Comparison of ENCODE assay signal across 8 cellular contexts in the genomic region with DNA sequence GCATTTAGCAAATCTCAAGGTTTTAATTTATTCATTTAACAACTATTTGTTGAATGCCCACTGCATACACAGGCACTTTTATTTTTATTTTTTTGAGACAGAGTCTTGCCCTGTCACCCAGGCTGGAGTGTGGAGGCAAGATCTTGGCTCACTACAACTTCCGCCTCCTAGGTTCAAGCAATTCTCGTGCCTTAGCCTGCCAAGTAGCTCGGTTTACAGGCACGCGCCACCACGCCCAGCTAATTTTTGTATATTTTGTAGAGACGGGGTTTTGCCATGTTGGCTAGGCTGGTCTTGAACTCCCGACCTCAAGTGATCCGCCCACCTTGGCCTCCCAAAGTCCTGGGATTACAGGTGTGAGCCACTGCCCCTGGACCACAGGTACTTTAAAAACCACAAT.
DNase-seq lines count a peak whose midpoint lies in the region; ATAC-seq, FAIRE-seq and TF ChIP-seq lines count a peak whose summit lies in the region.
"Not testable (repeated sequence)": the region's sequence is repeated elsewhere in the genome, so short reads cannot be mapped to it uniquely, and the experiment has no call there.

No MANE protein-coding gene starts in this region.

- not testable (repeated sequence) for H3K9me3 Mint-ChIP-seq in chondrocyte (ENCODE audit: low read depth)

- TF ChIP-seq POLR2A in endothelial cell of umbilical vein (IDR thresholded peaks at IDR 0.05; ENCODE audit: low read depth, low read length); sigmoid colon (IDR thresholded peaks at IDR 0.05): not testable (repeated sequence)

- not testable (repeated sequence) for FAIRE-seq in endothelial cell of umbilical vein (lab: Jason Lieb, UNC)

- H4K20me1 ChIP-seq in endothelial cell of umbilical vein (replicated peaks; ENCODE audit: control insufficient read depth, extremely low read depth, insufficient read depth, low read length) = not testable (repeated sequence)

- in situ Hi-C loops in brain microvascular endothelial cell (cut with HindIII; ENCODE audit: low pct_ligation_motif_present, low sequenced_read_pairs) = not testable (repeated sequence)

- H3K18ac ChIP-seq in mesenchymal stem cell (ENCODE audit: low read depth in 1 of 2, low read length in 2 of 2) = not testable (repeated sequence)

- not testable (repeated sequence) for H3K4ac ChIP-seq in mesenchymal stem cell (ENCODE audit: low read depth in 1 of 2, low read length in 2 of 2)

- not testable (repeated sequence) for H2AFZ ChIP-seq in endothelial cell of umbilical vein (ENCODE audit: low read depth, low read length); mesenchymal stem cell (ENCODE audit: low read depth, low read length)

- no CpG with 5 or more reads among the region's 9 CpGs for WGBS in mesenchymal stem cell
- 91 to 92% methylated on average over 9 of the region's 9 CpGs for WGBS in sigmoid colon, 2 donors

- intact Hi-C loops in endothelial cell of umbilical vein (cut with micrococcal nuclease); left cardiac atrium (cut with DNase I); sigmoid colon (cut with DNase I): not testable (repeated sequence)

- BruUV-seq in endothelial cell of umbilical vein (replicated peaks; lab: Mats Ljungman, UMichigan) = TSS peak; percentile 74

- TF ChIP-seq EP300 in sigmoid colon (IDR thresholded peaks at IDR 0.05) = not testable (repeated sequence)

- not testable (repeated sequence) for H3K9me1 ChIP-seq in endothelial cell of umbilical vein (replicated peaks; ENCODE audit: control insufficient read depth, extremely low read depth, insufficient read depth, low read length)

- not testable (repeated sequence) for H3K36me3 Mint-ChIP-seq in chondrocyte (ENCODE audit: low read depth)

- dilution Hi-C loops in endothelial cell of umbilical vein (cut with MboI; ENCODE audit: extremely low pct_ligation_motif_present, low sequenced_read_pairs) = not testable (repeated sequence)

- not testable (repeated sequence) for H3K9me3 ChIP-seq in endothelial cell of umbilical vein (replicated peaks; ENCODE audit: control insufficient read depth, insufficient read depth, low read length); mesenchymal stem cell (ENCODE audit: control insufficient read depth, low read length); sigmoid colon

- peak overlapping the region; percentile 31 for H2BK5ac ChIP-seq in mesenchymal stem cell (ENCODE audit: low read depth, low read length, poor library complexity, severe bottlenecking)

- not testable (repeated sequence) for H3K27me3 Mint-ChIP-seq in chondrocyte (ENCODE audit: low read depth)

- CTCF ChIA-PET in endothelial cell of umbilical vein (lab: Charles Lee) = not testable (repeated sequence)

- H3K27ac Mint-ChIP-seq in chondrocyte (ENCODE audit: unreplicated experiment) = peak overlapping the region; percentile 82

- peak overlapping the region; percentile 69 for H2BK15ac ChIP-seq in mesenchymal stem cell (ENCODE audit: low read depth, poor library complexity, severe bottlenecking)

- H3K27ac ChIP-seq in brain microvascular endothelial cell, sigmoid colon: not testable (repeated sequence)
- H3K27ac ChIP-seq in endothelial cell of umbilical vein (ENCODE audit: insufficient read depth, low read depth, low read length) = peak overlapping the region; percentile 18
- peak overlapping the region; percentile 76 for H3K27ac ChIP-seq in mesenchymal stem cell (ENCODE audit: low read length, poor library complexity, severe bottlenecking)

- not testable (repeated sequence) for H3K79me1 ChIP-seq in mesenchymal stem cell (replicated peaks; ENCODE audit: low read length, poor library complexity, severe bottlenecking)

- H3K4me2 ChIP-seq in endothelial cell of umbilical vein (ENCODE audit: insufficient read depth, low read length) = peak overlapping the region; percentile 42
- H3K4me2 ChIP-seq in mesenchymal stem cell (ENCODE audit: low read length, poor library complexity, severe bottlenecking) = not testable (repeated sequence)

- not testable (repeated sequence) for H3K27me3 ChIP-seq in brain microvascular endothelial cell (replicated peaks); endothelial cell of umbilical vein (ENCODE audit: control insufficient read depth in 2 of 2, insufficient read depth in 2 of 2, low read length in 2 of 2); mesenchymal stem cell (ENCODE audit: control insufficient read depth in 1 of 2, insufficient read depth in 1 of 2, low read length in 2 of 2); sigmoid colon

- H4K91ac ChIP-seq in mesenchymal stem cell (ENCODE audit: low read length) = peak overlapping the region; percentile 61

- not testable (repeated sequence) for H3K4me1 ChIP-seq in endothelial cell of umbilical vein (ENCODE audit: control insufficient read depth, extremely low read depth, insufficient read depth, low read length); mesenchymal stem cell (ENCODE audit: control insufficient read depth, insufficient read depth, low read depth, low read length); sigmoid colon

- H3K4me3 Mint-ChIP-seq in chondrocyte (ENCODE audit: unreplicated experiment) = peak overlapping the region; percentile 36

- H3K23ac ChIP-seq in mesenchymal stem cell (ENCODE audit: low read length in 2 of 2) = not testable (repeated sequence)

- not testable (repeated sequence) for H3K36me3 ChIP-seq in brain microvascular endothelial cell (replicated peaks); endothelial cell of umbilical vein (ENCODE audit: control insufficient read depth in 2 of 2, extremely low read depth in 1 of 2, insufficient read depth in 2 of 2, low read length in 2 of 2); mesenchymal stem cell (ENCODE audit: control insufficient read depth in 1 of 2, insufficient read depth in 2 of 2, low read depth in 1 of 2, low read length in 2 of 2); sigmoid colon

- H2BK120ac ChIP-seq in mesenchymal stem cell (ENCODE audit: low read depth, low read length) = not testable (repeated sequence)

- H3K79me2 ChIP-seq in endothelial cell of umbilical vein (ENCODE audit: control insufficient read depth, insufficient read depth, low read length) = peaks cover 12% of the 10 kb centered on the region

- ATAC-seq in left cardiac atrium = not testable (repeated sequence)

- H3K9ac ChIP-seq in endothelial cell of umbilical vein (replicated peaks; ENCODE audit: extremely low read depth, insufficient read depth, low read length); mesenchymal stem cell (ENCODE audit: low read length): not testable (repeated sequence)

- H3K14ac ChIP-seq in mesenchymal stem cell (ENCODE audit: low read length in 2 of 2) = not testable (repeated sequence)

- not testable (repeated sequence) for H3K4me1 Mint-ChIP-seq in chondrocyte (ENCODE audit: low read depth)

- DNase-seq in CD1c-positive myeloid dendritic cell (ENCODE audit: extremely low spot score) (peak; percentile 13), NCI-H460 (ENCODE audit: extremely low read depth, low read depth) (peak; percentile 11), brain microvascular endothelial cell (peak; percentile 5), endothelial cell of umbilical vein (ENCODE audit: low read depth, low spot score) (peak; percentile 0), left cardiac atrium (peak; percentile 14), sigmoid colon (peak; percentile 43)
- not testable (repeated sequence) for DNase-seq in chondrocyte (ENCODE audit: low spot score); mesenchymal stem cell

- POLR2A ChIA-PET in endothelial cell of umbilical vein (lab: Charles Lee) = not testable (repeated sequence)

- H3K4me3 ChIP-seq in brain microvascular endothelial cell (ENCODE audit: low read depth, low read length); endothelial cell of umbilical vein (replicated peaks in 1 of 3; ENCODE audit: insufficient read depth in 1 of 3, low read depth in 1 of 3, low read length in 3 of 3); mesenchymal stem cell (ENCODE audit: insufficient read depth in 1 of 2, low read depth in 1 of 2, low read length in 2 of 2); sigmoid colon: not testable (repeated sequence)

- TF ChIP-seq CTCF in brain microvascular endothelial cell (IDR thresholded peaks at IDR 0.05; ENCODE audit: low read depth, low read length, missing control alignments); chondrocyte (IDR thresholded peaks at IDR 0.05); endothelial cell of umbilical vein (IDR thresholded peaks at IDR 0.05; ENCODE audit: extremely low read depth in 1 of 2, insufficient read depth in 1 of 2, low read depth in 1 of 2, low read length in 2 of 2); sigmoid colon (IDR thresholded peaks at IDR 0.05): not testable (repeated sequence)

- H2BK12ac ChIP-seq in mesenchymal stem cell (ENCODE audit: low read length in 2 of 2) = not testable (repeated sequence)

- H2AK5ac ChIP-seq in mesenchymal stem cell (ENCODE audit: low read length, severe bottlenecking) = not testable (repeated sequence)

- not testable (repeated sequence) for H4K8ac ChIP-seq in mesenchymal stem cell (ENCODE audit: low read length)
